18 cellular contexts compared by ENCODE assay signal in the genomic region with DNA sequence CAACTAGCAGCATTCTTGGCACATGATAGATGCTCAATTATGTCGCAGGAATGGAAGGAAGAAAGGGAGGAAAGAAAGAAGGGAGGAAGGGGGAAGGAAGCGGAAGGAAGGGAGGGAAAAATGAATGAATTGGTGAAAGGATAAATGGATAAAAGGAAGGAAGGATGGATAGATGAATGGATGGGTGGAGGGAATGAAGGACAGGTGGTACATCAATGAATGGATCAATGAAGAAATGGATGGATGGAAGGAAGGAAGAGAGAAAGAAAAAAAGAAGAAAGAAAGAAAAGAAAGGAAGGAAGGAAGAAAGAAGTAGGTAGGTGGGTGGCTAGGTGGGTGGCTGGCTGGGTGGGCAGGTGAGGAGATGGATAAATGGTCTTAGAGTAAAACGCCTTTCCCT. TPM values are rescaled to one million over a fixed set of nuclear protein-coding genes. Genes with fewer than 3 reads are reported as not detected.
DNase-seq lines count a peak whose midpoint lies in the region; ATAC-seq and TF ChIP-seq lines count a peak whose summit lies in the region.
"Had no signal": no experiment of that assay in that cellular context is flagged by ENCODE, and none has a peak within 500 bp of the region (broad histone marks: within the 10 kb centered on the region; RNA-seq: fewer than 3 reads in every experiment).

No MANE protein-coding gene starts in this region.

- no peak overlapping the region for H2AFZ ChIP-seq in GM23248

- WGBS in GM23248 (ENCODE audit: low coverage in 1 of 2, low lambda C conversion rate in 2 of 2, missing lambda C conversion rate in 2 of 2), 2 experiments: 51 to 59% methylated on average over 3 of the region's 3 CpGs

- ATAC-seq in Right ventricle myocardium inferior (no peak), GM18867 (IDR thresholded peaks at IDR 0.05; ENCODE audit: unreplicated experiment) (no peak)
- ATAC-seq: GM12878 had no signal

- H3K4me2 ChIP-seq in BLaER1: peak overlapping the region; percentile 81
- H3K4me2 ChIP-seq in GM23248 (ENCODE audit: unreplicated experiment): no peak overlapping the region

- H3K4me1 ChIP-seq in BLaER1: peaks cover 42% of the 10 kb centered on the region
- H3K4me1 ChIP-seq in GM23248 (ENCODE audit: insufficient read depth): peaks cover 23% of the 10 kb centered on the region
- peaks cover 43% of the 10 kb centered on the region for H3K4me1 ChIP-seq in vagina

- in situ Hi-C loops in GM23248 (cut with MboI): no loop called here

- no peak for TF ChIP-seq CTCF in RWPE1 (conservative IDR thresholded peaks at IDR 0.05; ENCODE audit: low read depth)
- TF ChIP-seq CTCF in vagina (IDR thresholded peaks at IDR 0.05): no peak

- peaks cover 79% of the 10 kb centered on the region for H3F3A ChIP-seq in GM23248 (ENCODE audit: insufficient read depth)

- DNase-seq in GM23248 (no peak), RWPE1 (ENCODE audit: low spot score) (no peak), vagina (ENCODE audit: extremely low spot score in 2 of 2) (no peak), Right ventricle myocardium inferior (ENCODE audit: missing footprints) (no peak), NCI-H146 (lab: John Stamatoyannopoulos, UW) (no peak)
- DNase-seq: 8988T; CD4-positive, alpha-beta T cell; CD8-positive, alpha-beta memory T cell; DMS 273 treated with DMSO at 0.1 percent for 48 hours; DMS79; EL; GDM1; GOT3; HCEC 1CT had no signal

- H3K27me3 ChIP-seq in BLaER1 (no peaks in the 10 kb centered on the region), GM23248 (replicated peaks; ENCODE audit: insufficient read depth) (no peaks in the 10 kb centered on the region), vagina (no peaks in the 10 kb centered on the region)

- POLR2A ChIA-PET in RWPE1 (lab: Yijun Ruan, JAX; ENCODE audit: low non-redundant PET): no interaction called here

- H3K9me3 ChIP-seq in BLaER1: no peaks in the 10 kb centered on the region
- H3K9me3 ChIP-seq in GM23248 (ENCODE audit: low read depth): no peaks in the 10 kb centered on the region
- H3K9me3 ChIP-seq in vagina: no peaks in the 10 kb centered on the region

- peaks cover 95% of the 10 kb centered on the region for H3K79me2 ChIP-seq in GM23248 (ENCODE audit: insufficient read depth)

- H3K36me3 ChIP-seq in BLaER1 (no peaks in the 10 kb centered on the region), GM23248 (ENCODE audit: low read depth) (peaks cover 10% of the 10 kb centered on the region), vagina (no peaks in the 10 kb centered on the region)

- H4K20me1 ChIP-seq in BLaER1: no peaks in the 10 kb centered on the region
- peaks cover 22% of the 10 kb centered on the region; the same call in 1 of the 2 replicates for H4K20me1 ChIP-seq in GM23248 (ENCODE audit: insufficient read depth)

- no peak overlapping the region for H3K4me3 ChIP-seq in BLaER1
- H3K4me3 ChIP-seq in GM23248: no peak overlapping the region
- H3K4me3 ChIP-seq in vagina: no peak overlapping the region
- H3K4me3 ChIP-seq: GM12878 had no signal

- intact Hi-C loops in vagina (cut with DNase I): no loop called here
- intact Hi-C loops in Right ventricle myocardium inferior (cut with DNase I): no loop called here

- H3K9me2 ChIP-seq in GM23248 (ENCODE audit: insufficient read depth): no peaks in the 10 kb centered on the region

- no peak for TF ChIP-seq POLR2A in vagina (IDR thresholded peaks at IDR 0.05)

- no peak overlapping the region for H3K9ac ChIP-seq in BLaER1
- H3K9ac ChIP-seq in GM23248: no peak overlapping the region

- no peak overlapping the region for H3K27ac ChIP-seq in BLaER1
- H3K27ac ChIP-seq in GM23248: peak overlapping the region; percentile 35
- H3K27ac ChIP-seq in RWPE1: peak overlapping the region; percentile 12; the same call in 1 of the 2 replicates
- H3K27ac ChIP-seq in vagina: peak overlapping the region; percentile 17

- CTCF ChIA-PET in RWPE1 (lab: Yijun Ruan, JAX): no interaction called here

RNA-seq across cellular contexts. Expression of gene TWIST2, which starts 56.8 kb away (rescaled TPM):
- 467 and 544 TPM in 2 replicates for total RNA-seq in GM23248 (2014; rRNA removed; shearing (Covaris generic))
- 248 and 253 TPM in 2 replicates for polyA plus RNA-seq in GM23248 (2016; fragmentation: Nextera tagmentation; extraction: Ambion mirVana)
- total RNA-seq in vagina: 214 TPM
- 2.6 TPM for total RNA-seq in Right ventricle myocardium inferior
- total RNA-seq: A673; CD4-positive, alpha-beta T cell; CD8-positive, alpha-beta memory T cell; GM12878 had no signal
- polyA plus RNA-seq: CD8-positive, alpha-beta memory T cell; GM12878 had no signal

Comparison
In these comparisons a context has a peak if more than half of its experiments do, and no peak if none do; other contexts are left out.
1. RNA of gene TWIST2, which starts 56.8 kb away (total RNA-seq): 467 to 544 TPM in GM23248 and 214 TPM in vagina (single experiment); 2.6 TPM in Right ventricle myocardium inferior (single experiment); every median in the first group is over 10 times any median in the second.